In genomic region chr5:140800816-140801493, GRCh38 we compare ENCODE assay signal across 10 cellular contexts. TPM values are rescaled to one million over a fixed set of nuclear protein-coding genes. Genes with fewer than 3 reads are reported as not detected.
DNase-seq lines count a peak whose midpoint lies in the region; ATAC-seq and TF ChIP-seq lines count a peak whose summit lies in the region.
"Had no signal": no experiment of that assay in that cellular context is flagged by ENCODE, and none has a peak within 500 bp of the region (broad histone marks: within the 10 kb centered on the region; RNA-seq: fewer than 3 reads in every experiment).

Gene PCDHA3, plus strand, starts transcription at chr5:140801057.

- H3K27ac Mint-ChIP-seq in dendritic cell treated with granulocyte-macrophage colony-stimulating factor and Interleukin-4, amounts not matched to agents 40 ng/mL and 50 ng/mL, for 4 days, result no peak within 1 kb of the TSS
- no peak within 1 kb of the TSS for H3K27ac Mint-ChIP-seq in CD8-positive, alpha-beta T cell

- H3K4me1 Mint-ChIP-seq in dendritic cell treated with granulocyte-macrophage colony-stimulating factor and Interleukin-4, amounts not matched to agents 40 ng/mL and 50 ng/mL, for 4 days (ENCODE audit: low read depth), result no peaks in the 10 kb centered on the region
- H3K4me1 Mint-ChIP-seq in CD8-positive, alpha-beta T cell (ENCODE audit: low read depth), result no peaks in the 10 kb centered on the region

- no peak within 1 kb of the TSS for H3K27ac ChIP-seq in CD8-positive, alpha-beta T cell (ENCODE audit: low read depth, low read length)
- no peak within 1 kb of the TSS for H3K27ac ChIP-seq in Peyer's patch

- H3K4me1 ChIP-seq in CD8-positive, alpha-beta T cell (ENCODE audit: insufficient read depth, low read length), result no peaks in the 10 kb centered on the region
- H3K4me1 ChIP-seq in Peyer's patch, result no peaks in the 10 kb centered on the region

- peaks cover 6% of the 10 kb centered on the region for H3K9me3 ChIP-seq in CD8-positive, alpha-beta T cell (ENCODE audit: low read length)
- peaks cover 0 to 33% (median 5%) of the 10 kb centered on the region in 4 donors for H3K9me3 ChIP-seq in Peyer's patch

- CTCF ChIA-PET in CD8-positive, alpha-beta T cell (lab: Charles Lee), result no interaction called here

- no peak for TF ChIP-seq POLR2A in Peyer's patch (IDR thresholded peaks at IDR 0.05)

- intact Hi-C loops in dendritic cell treated with granulocyte-macrophage colony-stimulating factor and Interleukin-4, amounts not matched to agents 40 ng/mL and 50 ng/mL, for 4 days (cut with micrococcal nuclease), result no loop called here
- intact Hi-C loops in CD8-positive, alpha-beta T cell (cut with DNase I, micrococcal nuclease), result no loop called here

- POLR2A ChIA-PET in CD8-positive, alpha-beta T cell (lab: Charles Lee), result no interaction called here

- H3K27me3 ChIP-seq in CD8-positive, alpha-beta T cell (ENCODE audit: insufficient read depth, low read length), result no peaks in the 10 kb centered on the region
- no peaks in the 10 kb centered on the region for H3K27me3 ChIP-seq in Peyer's patch

- peak; percentile 46 for DNase-seq in AG08396 (ENCODE audit: low spot score)
- DNase-seq in LHCN-M2 (ENCODE audit: low read depth), result peak; percentile 31
- DNase-seq in midbrain (lab: John Stamatoyannopoulos, UW), result peak; percentile 70
- DNase-seq in CD8-positive, alpha-beta T cell, result no peak
- no peak for DNase-seq in DMS79 treated with DMSO at 0.1 percent for 48 hours (lab: John Stamatoyannopoulos, UW)
- no peak for DNase-seq in Peyer's patch
- DNase-seq: activated CD4-positive, alpha-beta T cell treated with anti-CD3 and anti-CD28 coated beads, Interleukin-2, amount 50 U/mL, for 1 hour; NCI-H774 had no signal

- no peak for ATAC-seq in CD8-positive, alpha-beta T cell
- no peak for ATAC-seq in HG02981 (IDR thresholded peaks at IDR 0.05; ENCODE audit: unreplicated experiment)

- no peaks in the 10 kb centered on the region for H3K36me3 Mint-ChIP-seq in dendritic cell treated with granulocyte-macrophage colony-stimulating factor and Interleukin-4, amounts not matched to agents 40 ng/mL and 50 ng/mL, for 4 days (ENCODE audit: low read depth)
- H3K36me3 Mint-ChIP-seq in CD8-positive, alpha-beta T cell, result peaks cover 7% of the 10 kb centered on the region

- H3K36me3 ChIP-seq in CD8-positive, alpha-beta T cell (ENCODE audit: insufficient read depth, low read length), result no peaks in the 10 kb centered on the region
- no peaks in the 10 kb centered on the region for H3K36me3 ChIP-seq in Peyer's patch

- peak within 1 kb of the TSS; percentile 37 for H3K4me3 Mint-ChIP-seq in dendritic cell treated with granulocyte-macrophage colony-stimulating factor and Interleukin-4, amounts not matched to agents 40 ng/mL and 50 ng/mL, for 4 days
- no peak within 1 kb of the TSS for H3K4me3 Mint-ChIP-seq in CD8-positive, alpha-beta T cell

- no peak within 1 kb of the TSS for H3K4me3 ChIP-seq in CD8-positive, alpha-beta T cell (ENCODE audit: low read depth, low read length)
- H3K4me3 ChIP-seq in Peyer's patch, result peak within 1 kb of the TSS in 2 of 4 donors; percentile 18 to 35

- peaks cover 30% of the 10 kb centered on the region for H3K27me3 Mint-ChIP-seq in dendritic cell treated with granulocyte-macrophage colony-stimulating factor and Interleukin-4, amounts not matched to agents 40 ng/mL and 50 ng/mL, for 4 days
- H3K27me3 Mint-ChIP-seq in CD8-positive, alpha-beta T cell (ENCODE audit: low read depth), result peaks cover 35% of the 10 kb centered on the region

- peaks cover 62% of the 10 kb centered on the region for H3K9me3 Mint-ChIP-seq in dendritic cell treated with granulocyte-macrophage colony-stimulating factor and Interleukin-4, amounts not matched to agents 40 ng/mL and 50 ng/mL, for 4 days
- H3K9me3 Mint-ChIP-seq in CD8-positive, alpha-beta T cell, result peaks cover 40% of the 10 kb centered on the region

- no peak for TF ChIP-seq CTCF in CD8-positive, alpha-beta T cell (IDR thresholded peaks at IDR 0.05)
- peak in 1 of 6 experiments; percentile 7 for TF ChIP-seq CTCF in Peyer's patch (IDR thresholded peaks at IDR 0.05)

RNA-seq across cellular contexts. Expression of gene PCDHA3, which starts in this region (rescaled TPM):
- under 0.01 and 0.06 TPM in 2 replicates for total RNA-seq in LHCN-M2 (2014; rRNA removed)
- polyA plus RNA-seq in LHCN-M2 (2012), result 0.04 TPM
- total RNA-seq in CD8-positive, alpha-beta T cell, result not detected
- under 1 TPM in 1 of 4 donors, not detected in 3; 0.27 TPM for total RNA-seq in Peyer's patch

Comparison
In these comparisons a context has a peak if more than half of its experiments do, and no peak if none do; other contexts are left out.
1. Peak in DNase-seq in LHCN-M2; RNA of the gene not detected or under 1 TPM.
2. DNase-seq: peak in AG08396 (single experiment) and midbrain (single experiment); none in CD8-positive, alpha-beta T cell (0 of 7), DMS79 treated with DMSO at 0.1 percent for 48 hours (single experiment) and Peyer's patch (0 of 3).